Comparison of ENCODE assay signal across 17 cellular contexts in genomic region chr6:162313922-162314660, GRCh38.
A peak's percentile ranks its signal among the peaks of the same experiment; 100 is the strongest.
DNase-seq lines count a peak whose midpoint lies in the region; TF ChIP-seq lines count a peak whose summit lies in the region.
"Had no signal": no experiment of that assay in that cellular context is flagged by ENCODE, and none has a peak within 500 bp of the region (broad histone marks: within the 10 kb centered on the region; RNA-seq: fewer than 3 reads in every experiment).

No MANE protein-coding gene starts in this region.

- intact Hi-C loops in CD4-positive, alpha-beta memory T cell (cut with micrococcal nuclease) = no loop called here

- no peak overlapping the region for H3K27ac ChIP-seq in MM.1S (ENCODE audit: low read length)
- no peak overlapping the region for H3K27ac ChIP-seq in CD4-positive, alpha-beta memory T cell (ENCODE audit: low read depth, low read length)

- H3K36me3 ChIP-seq in MM.1S (replicated peaks; ENCODE audit: insufficient read depth, low read length) = no peaks in the 10 kb centered on the region
- H3K36me3 ChIP-seq in CD4-positive, alpha-beta memory T cell (ENCODE audit: insufficient read depth, low read length) = no peaks in the 10 kb centered on the region

- no peaks in the 10 kb centered on the region for H3K36me3 Mint-ChIP-seq in progenitor cell of endocrine pancreas (ENCODE audit: insufficient read depth)
- H3K36me3 Mint-ChIP-seq in CD4-positive, alpha-beta memory T cell = peaks cover 0 to 4% of the 10 kb centered on the region in 2 donors

- H3K79me2 ChIP-seq in MM.1S (ENCODE audit: low read length) = no peaks in the 10 kb centered on the region

- H3K9me3 Mint-ChIP-seq in progenitor cell of endocrine pancreas (ENCODE audit: low read depth) = no peaks in the 10 kb centered on the region
- H3K9me3 Mint-ChIP-seq in CD4-positive, alpha-beta memory T cell = peaks cover 2 to 14% (median 6%) of the 10 kb centered on the region in 8 donors

- H3K4me2 ChIP-seq in MM.1S (ENCODE audit: low read depth, low read length) = no peak overlapping the region

- peaks cover 4% of the 10 kb centered on the region for H3K4me1 Mint-ChIP-seq in progenitor cell of endocrine pancreas (ENCODE audit: low read depth)
- H3K4me1 Mint-ChIP-seq in CD4-positive, alpha-beta memory T cell = no peaks in the 10 kb centered on the region
- H3K4me1 Mint-ChIP-seq: CD4-positive, CD25-positive, alpha-beta regulatory T cell; IgD-negative memory B cell had no signal

- DNase-seq in A172 (ENCODE audit: low spot score) = peak; percentile 23
- peak; percentile 11 for DNase-seq in ELR (ENCODE audit: low read depth)
- DNase-seq in astrocyte of the cerebellum (ENCODE audit: low read depth) = peak; percentile 20
- DNase-seq in fibroblast of mammary gland (ENCODE audit: low read depth) = peak; percentile 81
- DNase-seq in MM.1S = no peak
- no peak for DNase-seq in progenitor cell of endocrine pancreas (ENCODE audit: low spot score, unreplicated experiment)
- no peak for DNase-seq in NCI-H1436 treated with DMSO at 0.1 percent for 48 hours (lab: John Stamatoyannopoulos, UW)
- DNase-seq in CD4-positive, alpha-beta memory T cell = no peak
- DNase-seq: CD4-positive, CD25-positive, alpha-beta regulatory T cell; COR-L47; DND-41; Karpas-422; NCI-H1092; NCI-H1436; NCI-H1930; NK-92 treated with Interleukin-12 subunit alpha and Interleukin-12 subunit beta, amount 100 ng/mL, for 24 hours had no signal

- POLR2A ChIA-PET in CD4-positive, alpha-beta memory T cell (lab: Charles Lee; ENCODE audit: partially characterized antibody) = no interaction called here

- no peaks in the 10 kb centered on the region for H3K27me3 ChIP-seq in MM.1S (replicated peaks; ENCODE audit: insufficient read depth, low read length)
- H3K27me3 ChIP-seq in CD4-positive, alpha-beta memory T cell (ENCODE audit: insufficient read depth, low read length) = no peaks in the 10 kb centered on the region

- no peak overlapping the region for H3K9ac ChIP-seq in MM.1S (ENCODE audit: low read length)

- H3K4me3 ChIP-seq in astrocyte of the cerebellum (ENCODE audit: low read depth, low read length) (no peak overlapping the region), fibroblast of mammary gland (ENCODE audit: control insufficient read depth, low read depth, low read length) (no peak overlapping the region), MM.1S (ENCODE audit: low read length) (no peak overlapping the region)
- H3K4me3 ChIP-seq in CD4-positive, alpha-beta memory T cell (ENCODE audit: low read length in 2 of 2) = no peak overlapping the region

- no peaks in the 10 kb centered on the region for H3K9me3 ChIP-seq in MM.1S (replicated peaks; ENCODE audit: insufficient read depth, low read length)
- H3K9me3 ChIP-seq in CD4-positive, alpha-beta memory T cell (ENCODE audit: control insufficient read depth in 1 of 2, low read length in 2 of 2) = no peaks in the 10 kb centered on the region

- no peak for TF ChIP-seq CTCF in astrocyte of the cerebellum (IDR thresholded peaks at IDR 0.05; ENCODE audit: low read depth, low read length, missing control alignments)
- TF ChIP-seq CTCF in fibroblast of mammary gland (conservative IDR thresholded peaks at IDR 0.05; ENCODE audit: control insufficient read depth, insufficient read depth, low read depth, low read length) = no peak
- TF ChIP-seq CTCF in MM.1S (IDR thresholded peaks at IDR 0.05; ENCODE audit: low read length) = no peak
- no peak for TF ChIP-seq CTCF in progenitor cell of endocrine pancreas (IDR thresholded peaks at IDR 0.05; ENCODE audit: unreplicated experiment)

- H3K4me3 Mint-ChIP-seq in progenitor cell of endocrine pancreas (ENCODE audit: low read depth) = no peak overlapping the region
- H3K4me3 Mint-ChIP-seq in CD4-positive, alpha-beta memory T cell = no peak overlapping the region
- H3K4me3 Mint-ChIP-seq: CD4-positive, CD25-positive, alpha-beta regulatory T cell; IgD-negative memory B cell had no signal

- peaks cover 9% of the 10 kb centered on the region for H3K27me3 Mint-ChIP-seq in progenitor cell of endocrine pancreas
- no peaks in the 10 kb centered on the region for H3K27me3 Mint-ChIP-seq in CD4-positive, alpha-beta memory T cell
- H3K27me3 Mint-ChIP-seq: CD4-positive, CD25-positive, alpha-beta regulatory T cell; IgD-negative memory B cell had no signal

- H3K27ac Mint-ChIP-seq in progenitor cell of endocrine pancreas = no peak overlapping the region
- H3K27ac Mint-ChIP-seq in CD4-positive, alpha-beta memory T cell = no peak overlapping the region
- H3K27ac Mint-ChIP-seq: CD4-positive, CD25-positive, alpha-beta regulatory T cell; IgD-negative memory B cell had no signal

- CTCF ChIA-PET in CD4-positive, alpha-beta memory T cell (lab: Charles Lee; ENCODE audit: partially characterized antibody) = no interaction called here

- no peaks in the 10 kb centered on the region for H3K9me2 ChIP-seq in MM.1S (replicated peaks; ENCODE audit: insufficient read depth, low read length)

- H3F3A ChIP-seq in MM.1S (ENCODE audit: insufficient read depth, low read length) = no peaks in the 10 kb centered on the region

- H2AFZ ChIP-seq in MM.1S (ENCODE audit: low read length) = no peak overlapping the region

- no peaks in the 10 kb centered on the region for H3K4me1 ChIP-seq in MM.1S (ENCODE audit: low read length)
- no peaks in the 10 kb centered on the region for H3K4me1 ChIP-seq in CD4-positive, alpha-beta memory T cell (ENCODE audit: insufficient read depth, low read length)

- in situ Hi-C loops in astrocyte of the cerebellum (cut with HindIII; ENCODE audit: low sequenced_read_pairs) = no loop called here

- no peaks in the 10 kb centered on the region for H4K20me1 ChIP-seq in MM.1S (ENCODE audit: insufficient read depth, low read length)

Comparison
In these comparisons a context has a peak if more than half of its experiments do, and no peak if none do; other contexts are left out.
1. DNase-seq: peak in A172 (single experiment), ELR (single experiment), astrocyte of the cerebellum (single experiment) and fibroblast of mammary gland (single experiment); none in MM.1S (single experiment), progenitor cell of endocrine pancreas (single experiment), NCI-H1436 treated with DMSO at 0.1 percent for 48 hours (single experiment) and CD4-positive, alpha-beta memory T cell (0 of 5).